Comparison of ENCODE assay signal across 8 cellular contexts in genomic region chrX:110412971-110413726, GRCh38. TPM values are rescaled to one million over a fixed set of nuclear protein-coding genes. Genes with fewer than 3 reads are reported as not detected.
DNase-seq lines count a peak whose midpoint lies in the region; ATAC-seq and TF ChIP-seq lines count a peak whose summit lies in the region.

No MANE protein-coding gene starts in this region.

- H3K79me2 ChIP-seq in OCI-LY1 (ENCODE audit: insufficient read depth, low read length), result no peaks in the 10 kb centered on the region

- peak; percentile 45 to 71 (median 46) for DNase-seq in CD8-positive, alpha-beta memory T cell
- DNase-seq in HT1080 (ENCODE audit: low read depth) (peak; percentile 67), activated T-cell treated with anti-CD3 and anti-CD28 coated beads for 48 hours (ENCODE audit: low read depth) (peak; percentile 50), fibroblast of gingiva (ENCODE audit: low read depth) (peak; percentile 37), nephron progenitor cell (peak; percentile 89)
- peak; percentile 17 to 69 (median 38) for DNase-seq in stimulated activated naive CD4-positive, alpha-beta T cell (lab: John Stamatoyannopoulos, UW)

- H3K9ac ChIP-seq in OCI-LY1 (ENCODE audit: low read length), result no peak overlapping the region

- no peaks in the 10 kb centered on the region for H3K9me3 Mint-ChIP-seq in CD8-positive, alpha-beta memory T cell
- no peaks in the 10 kb centered on the region for H3K9me3 Mint-ChIP-seq in nephron progenitor cell

- TF ChIP-seq CTCF in OCI-LY1 (IDR thresholded peaks at IDR 0.05; ENCODE audit: low read length) (peak; percentile 60), nephron progenitor cell (IDR thresholded peaks at IDR 0.05) (peak; percentile 90)

- ATAC-seq in GM19438 (IDR thresholded peaks at IDR 0.05; ENCODE audit: low read depth, unreplicated experiment), result peak; percentile 82

- no peaks in the 10 kb centered on the region for H3K27me3 ChIP-seq in CD8-positive, alpha-beta memory T cell (ENCODE audit: insufficient read depth, low read length, poor library complexity, severe bottlenecking)
- H3K27me3 ChIP-seq in OCI-LY1 (ENCODE audit: insufficient read depth, low read length), result no peaks in the 10 kb centered on the region

- H3K4me2 ChIP-seq in OCI-LY1 (ENCODE audit: low read length), result no peak overlapping the region

- H3K27me3 Mint-ChIP-seq in CD8-positive, alpha-beta memory T cell, result peaks cover 7 to 10% of the 10 kb centered on the region in 2 donors
- no peaks in the 10 kb centered on the region for H3K27me3 Mint-ChIP-seq in nephron progenitor cell (ENCODE audit: low read depth, poor library complexity)

- peaks cover 3 to 6% (median 4%) of the 10 kb centered on the region in 3 donors for H3K4me1 Mint-ChIP-seq in CD8-positive, alpha-beta memory T cell
- H3K4me1 Mint-ChIP-seq in nephron progenitor cell, result peaks cover 88% of the 10 kb centered on the region

- H2AFZ ChIP-seq in OCI-LY1 (ENCODE audit: low read length), result no peak overlapping the region

- CTCF ChIA-PET in CD8-positive, alpha-beta memory T cell (lab: Charles Lee), result interaction anchor here (0.6 to 15.4 kb wide), 9 partner anchors 9 to 522 kb away, joined by 3 to 211 read pairs (median 4); no protein-coding TSS in a partner anchor

- no peak overlapping the region for H3K4me3 ChIP-seq in CD8-positive, alpha-beta memory T cell (ENCODE audit: low read length)
- H3K4me3 ChIP-seq in OCI-LY1 (ENCODE audit: low read depth, low read length, poor library complexity, severe bottlenecking), result no peak overlapping the region

- H3K36me3 Mint-ChIP-seq in CD8-positive, alpha-beta memory T cell, result no peaks in the 10 kb centered on the region
- no peaks in the 10 kb centered on the region for H3K36me3 Mint-ChIP-seq in nephron progenitor cell (ENCODE audit: low read depth)

- no peak overlapping the region for H3K27ac ChIP-seq in CD8-positive, alpha-beta memory T cell (ENCODE audit: low read depth, low read length)
- no peak overlapping the region for H3K27ac ChIP-seq in OCI-LY1 (ENCODE audit: low read depth, low read length, poor library complexity, severe bottlenecking)

- POLR2A ChIA-PET in CD8-positive, alpha-beta memory T cell (lab: Charles Lee), result no interaction called here

- H3K36me3 ChIP-seq in CD8-positive, alpha-beta memory T cell (ENCODE audit: insufficient read depth, low read length), result no peaks in the 10 kb centered on the region
- no peaks in the 10 kb centered on the region for H3K36me3 ChIP-seq in OCI-LY1 (ENCODE audit: insufficient read depth, low read length)

- H3F3A ChIP-seq in OCI-LY1 (ENCODE audit: insufficient read depth, low read length), result no peaks in the 10 kb centered on the region

- H3K4me3 Mint-ChIP-seq in CD8-positive, alpha-beta memory T cell, result no peak overlapping the region
- peak overlapping the region; percentile 68 for H3K4me3 Mint-ChIP-seq in nephron progenitor cell

- no peaks in the 10 kb centered on the region for H3K9me2 ChIP-seq in OCI-LY1 (ENCODE audit: low read depth, low read length)

- H3K27ac Mint-ChIP-seq in CD8-positive, alpha-beta memory T cell, result no peak overlapping the region
- H3K27ac Mint-ChIP-seq in nephron progenitor cell, result no peak overlapping the region

- no peaks in the 10 kb centered on the region for H3K9me3 ChIP-seq in CD8-positive, alpha-beta memory T cell (ENCODE audit: low read length)
- no peaks in the 10 kb centered on the region for H3K9me3 ChIP-seq in OCI-LY1 (ENCODE audit: low read length)

- no peaks in the 10 kb centered on the region for H3K4me1 ChIP-seq in CD8-positive, alpha-beta memory T cell (ENCODE audit: insufficient read depth, low read length)
- H3K4me1 ChIP-seq in OCI-LY1 (ENCODE audit: insufficient read depth, low read length, severe bottlenecking), result peaks cover 5% of the 10 kb centered on the region

- no peaks in the 10 kb centered on the region for H4K20me1 ChIP-seq in OCI-LY1 (ENCODE audit: insufficient read depth, low read length)

RNA-seq across cellular contexts. Expression of gene RTL9, which starts 54.5 kb away (rescaled TPM):
- total RNA-seq in CD8-positive, alpha-beta memory T cell, result not detected
- polyA plus RNA-seq in CD8-positive, alpha-beta memory T cell, result not detected
- 0.20 and 0.26 TPM in 2 replicates for total RNA-seq in HT1080 (2014; rRNA removed; shearing (Covaris generic))
- 0.10 and 0.12 TPM in 2 replicates for polyA plus RNA-seq in HT1080 (2015; cell fraction: cytosol; rRNA removed)
- 0.27 and 0.45 TPM in 2 replicates for polyA plus RNA-seq in HT1080 (2015; cell fraction: nucleus; rRNA removed)

Comparison
In these comparisons a context has a peak if more than half of its experiments do, and no peak if none do; other contexts are left out.
1. DNase-seq: peak in every context shown above with its lines; median percentile 89 in nephron progenitor cell; 67 in HT1080; 50 in activated T-cell treated with anti-CD3 and anti-CD28 coated beads for 48 hours; 46 in CD8-positive, alpha-beta memory T cell; 38 in stimulated activated naive CD4-positive, alpha-beta T cell; 37 in fibroblast of gingiva.